In genomic region chr1:115156826-115157468, GRCh38 we compare ENCODE assay signal across 21 cellular contexts.
DNase-seq lines count a peak whose midpoint lies in the region; ATAC-seq and TF ChIP-seq lines count a peak whose summit lies in the region.
"Had no signal": no experiment of that assay in that cellular context is flagged by ENCODE, and none has a peak within 500 bp of the region (broad histone marks: within the 10 kb centered on the region; RNA-seq: fewer than 3 reads in every experiment).

No MANE protein-coding gene starts in this region.

- H2BK20ac ChIP-seq in H9 (ENCODE audit: low read depth, low read length, poor library complexity, severe bottlenecking) = no peak overlapping the region

- H3K79me2 ChIP-seq in SK-N-SH (ENCODE audit: insufficient read depth) (no peaks in the 10 kb centered on the region), H9 (ENCODE audit: insufficient read depth, low read length) (no peaks in the 10 kb centered on the region)

- H4K20me1 ChIP-seq in SK-N-SH (ENCODE audit: insufficient read depth) (no peaks in the 10 kb centered on the region), H9 (ENCODE audit: control insufficient read depth, insufficient read depth, insufficient read length) (no peaks in the 10 kb centered on the region)

- no peak overlapping the region for H3K14ac ChIP-seq in H9 (ENCODE audit: insufficient read depth, low read length)

- no peak overlapping the region for H2BK15ac ChIP-seq in H9 (ENCODE audit: low read depth, low read length)

- TF ChIP-seq CTCF in SK-N-SH (IDR thresholded peaks at IDR 0.05) (no peak), H9 (conservative IDR thresholded peaks at IDR 0.05) (no peak), esophagus muscularis mucosa (IDR thresholded peaks at IDR 0.05) (no peak)

- no peak overlapping the region for H3K4ac ChIP-seq in H9 (ENCODE audit: low read depth, low read length)

- no peak overlapping the region for H4K91ac ChIP-seq in H9 (ENCODE audit: insufficient read length, low read depth, low read length)

- no peaks in the 10 kb centered on the region for H3K9me3 Mint-ChIP-seq in H9
- H3K9me3 Mint-ChIP-seq: CD8-positive, alpha-beta memory T cell had no signal

- no peaks in the 10 kb centered on the region; the same call in 1 of the 2 replicates for H3K27me3 Mint-ChIP-seq in H9 (ENCODE audit: low read depth)
- H3K27me3 Mint-ChIP-seq: CD8-positive, alpha-beta memory T cell had no signal

- no peaks in the 10 kb centered on the region for H3K4me1 Mint-ChIP-seq in H9
- H3K4me1 Mint-ChIP-seq: CD8-positive, alpha-beta memory T cell had no signal

- peak overlapping the region; percentile 60 for H2BK12ac ChIP-seq in H9 (ENCODE audit: insufficient read length, low read depth, low read length)

- peak; percentile 25; the same call in 2 of the 3 replicates for ATAC-seq in SK-N-SH treated with all-trans-retinoic acid at 6 μM for 48 hours
- ATAC-seq in sciatic nerve = peak; percentile 40
- ATAC-seq in HG02588 (IDR thresholded peaks at IDR 0.05; ENCODE audit: unreplicated experiment) = no peak
- no peak for ATAC-seq in GM21447 (IDR thresholded peaks at IDR 0.05; ENCODE audit: unreplicated experiment)
- ATAC-seq: K562 had no signal

- intact Hi-C loops in esophagus muscularis mucosa (cut with DNase I) (no loop called here), sciatic nerve (cut with DNase I) (no loop called here)

- H2AK5ac ChIP-seq in H9 (ENCODE audit: insufficient read length, low read length) = no peak overlapping the region

- H3K4me3 ChIP-seq in SK-N-SH (ENCODE audit: low read depth in 2 of 2, low read length in 1 of 2) = no peak overlapping the region
- no peak overlapping the region for H3K4me3 ChIP-seq in esophagus muscularis mucosa
- H3K4me3 ChIP-seq: K562 had no signal

- H3K27ac ChIP-seq in SK-N-SH (ENCODE audit: low read depth in 2 of 2, low read length in 1 of 2) (peak overlapping the region in 1 of 2 experiments; percentile 68; a peak in 2 of 4 replicates), H9 (ENCODE audit: insufficient read length, low read depth, low read length) (no peak overlapping the region), esophagus muscularis mucosa (replicated peaks in 1 of 4) (peak overlapping the region in 2 of 4 donors; percentile 28 to 48)
- H3K27ac ChIP-seq: C4-2B had no signal

- no peak overlapping the region for H2BK120ac ChIP-seq in H9 (ENCODE audit: low read depth, low read length, poor library complexity, severe bottlenecking)

- CTCF ChIA-PET in SK-N-SH (lab: Yijun Ruan, JAX) = interaction anchor here (0.8 to 1.8 kb wide), 4 partner anchors 18 to 313 kb away, joined by 3 to 6 read pairs (median 3); no protein-coding TSS in a partner anchor

- no peak for TF ChIP-seq POLR2A in esophagus muscularis mucosa (IDR thresholded peaks at IDR 0.05; ENCODE audit: low read depth)

- H3F3A ChIP-seq in SK-N-SH (replicated peaks; ENCODE audit: insufficient read depth) = peaks cover 27% of the 10 kb centered on the region

- POLR2A ChIA-PET in SK-N-SH (lab: Yijun Ruan, JAX) = no interaction called here

- H3K36me3 ChIP-seq in SK-N-SH (replicated peaks in 1 of 2; ENCODE audit: control insufficient read depth in 1 of 2, insufficient read depth in 2 of 2, low read length in 1 of 2) (no peaks in the 10 kb centered on the region), esophagus muscularis mucosa (no peaks in the 10 kb centered on the region)

- H3K27ac Mint-ChIP-seq in H9 = no peak overlapping the region
- H3K27ac Mint-ChIP-seq: CD8-positive, alpha-beta memory T cell had no signal

- H3K23ac ChIP-seq in H9 (ENCODE audit: insufficient read length, low read depth, low read length) = no peak overlapping the region

- TF ChIP-seq RAD21 in SK-N-SH (IDR thresholded peaks at IDR 0.05; ENCODE audit: low read length) = no peak

- no peak overlapping the region for H3K4me2 ChIP-seq in SK-N-SH
- H3K4me2 ChIP-seq in H9 (ENCODE audit: insufficient read depth, insufficient read length, low read length) = no peak overlapping the region

- no peaks in the 10 kb centered on the region for H3K27me3 ChIP-seq in SK-N-SH (ENCODE audit: insufficient read depth)
- no peaks in the 10 kb centered on the region for H3K27me3 ChIP-seq in H9 (ENCODE audit: insufficient read depth, low read length)
- H3K27me3 ChIP-seq in esophagus muscularis mucosa = no peaks in the 10 kb centered on the region

- TF ChIP-seq EP300 in SK-N-SH (IDR thresholded peaks at IDR 0.05; ENCODE audit: borderline replicate concordance in 1 of 2, low read depth in 1 of 2, low read length in 1 of 2) (no peak), esophagus muscularis mucosa (IDR thresholded peaks at IDR 0.05) (no peak)

- H3K79me1 ChIP-seq in H9 (ENCODE audit: insufficient read depth, low read depth, low read length, poor library complexity, severe bottlenecking) = no peaks in the 10 kb centered on the region

- WGBS in SK-N-SH (ENCODE audit: low lambda C conversion rate) = 92% methylated on average over 4 of the region's 4 CpGs
- no CpG with 5 or more reads among the region's 4 CpGs for WGBS in H9 (ENCODE audit: extremely low coverage, insufficient read length, low lambda C conversion rate)
- WGBS in esophagus muscularis mucosa = 86% methylated on average over 4 of the region's 4 CpGs

- no peaks in the 10 kb centered on the region for H3K23me2 ChIP-seq in H9 (ENCODE audit: insufficient read length, low read depth, low read length, poor library complexity, severe bottlenecking)

- H3T11ph ChIP-seq in H9 (ENCODE audit: low read length) = no peak overlapping the region

- no peak overlapping the region for H4K8ac ChIP-seq in H9 (replicated peaks; ENCODE audit: insufficient read length, low read depth, low read length)

- H4K5ac ChIP-seq in H9 (ENCODE audit: insufficient read length, low read depth, low read length) = no peak overlapping the region

- no peaks in the 10 kb centered on the region for H3K9me3 ChIP-seq in SK-N-SH
- H3K9me3 ChIP-seq in H9 (ENCODE audit: control insufficient read depth, low read depth, low read length) = no peaks in the 10 kb centered on the region
- no peaks in the 10 kb centered on the region for H3K9me3 ChIP-seq in esophagus muscularis mucosa

- no peak overlapping the region for H3K4me3 Mint-ChIP-seq in H9
- H3K4me3 Mint-ChIP-seq: CD8-positive, alpha-beta memory T cell had no signal

- H3K18ac ChIP-seq in H9 (ENCODE audit: insufficient read length, low read depth, low read length) = no peak overlapping the region

- no peak overlapping the region for H2BK5ac ChIP-seq in H9 (ENCODE audit: insufficient read length, low read length)

- no peak overlapping the region for H3K56ac ChIP-seq in H9 (ENCODE audit: insufficient read length, low read depth, low read length)

- H3K9ac ChIP-seq in SK-N-SH (no peak overlapping the region), H9 (ENCODE audit: extremely low read depth, insufficient read length, low read length) (no peak overlapping the region)

- DNase-seq in SK-N-SH (no peak), H9 (no peak), esophagus muscularis mucosa (ENCODE audit: extremely low spot score) (peak; percentile 84), sciatic nerve (ENCODE audit: low spot score) (no peak)
- no peak for DNase-seq in activated CD4-positive, alpha-beta T cell treated with anti-CD3 and anti-CD28 coated beads for 4 hours
- DNase-seq: Calu3; CD8-positive, alpha-beta memory T cell; DMS153; MM.1S; NCI-H1048; NCI-H1436 treated with DMSO at 0.1 percent for 48 hours; NCI-H2029 treated with DMSO at 0.1 percent for 48 hours; NCI-H226; NCI-H510A treated with DMSO at 0.1 percent for 48 hours; NCI-H748 treated with DMSO at 0.1 percent for 48 hours; SW 1271 had no signal

- H3K4me1 ChIP-seq in SK-N-SH (ENCODE audit: control insufficient read depth in 1 of 2, insufficient read depth in 2 of 2, low read depth in 1 of 2, low read length in 1 of 2) (peaks cover 4 to 9% of the 10 kb centered on the region in 2 experiments), H9 (ENCODE audit: insufficient read depth, low read length) (no peaks in the 10 kb centered on the region), esophagus muscularis mucosa (peaks cover 0 to 18% (median 14%) of the 10 kb centered on the region in 4 donors)

- H3K9me2 ChIP-seq in SK-N-SH = no peaks in the 10 kb centered on the region

- H2AFZ ChIP-seq in SK-N-SH (ENCODE audit: low read depth) = no peak overlapping the region
- no peak overlapping the region for H2AFZ ChIP-seq in H9 (ENCODE audit: low read length)

- no peaks in the 10 kb centered on the region for H3K36me3 Mint-ChIP-seq in H9 (ENCODE audit: insufficient read depth in 1 of 3, low read depth in 3 of 3)
- H3K36me3 Mint-ChIP-seq: CD8-positive, alpha-beta memory T cell had no signal

TF ChIP-seq in SK-N-SH treated with all-trans-retinoic acid at 6 μM for 48 hours, 23 proteins besides CTCF, POLR2A, EP300 and RAD21 (continues in another document):
- TF ChIP-seq TOX (CRISPR knock-in tag; IDR thresholded peaks at IDR 0.05; ENCODE audit: borderline replicate concordance) (peak; percentile 44; the same call in 1 of the 2 replicates), ZC3H10 (CRISPR knock-in tag; IDR thresholded peaks at IDR 0.05) (0 out of 2 replicates have a peak, but pooled peaks have one; percentile 34)

TF ChIP-seq in SK-N-SH, 30 proteins besides CTCF, POLR2A, EP300 and RAD21 (continues in another document):
- TF ChIP-seq USF2 (IDR thresholded peaks at IDR 0.05; ENCODE audit: borderline replicate concordance, low read depth, low read length) (no peak), JUND (IDR thresholded peaks at IDR 0.05) (no peak), MAX (IDR thresholded peaks at IDR 0.05; ENCODE audit: low read depth) (no peak)

Comparison
In these comparisons a context has a peak if more than half of its experiments do, and no peak if none do; other contexts are left out.
1. ATAC-seq: peak in SK-N-SH treated with all-trans-retinoic acid at 6 μM for 48 hours (single experiment) and sciatic nerve (single experiment); none in HG02588 (single experiment) and GM21447 (single experiment).